In genomic region chr1:109928591-109929111, GRCh38 we compare ENCODE assay signal across 1 cellular context.
TF ChIP-seq lines count a peak whose summit lies in the region.

No MANE protein-coding gene starts in this region.

TF ChIP-seq in H1, 55 proteins besides CTCF, POLR2A, EP300 and RAD21 (continued from another document):
- TF ChIP-seq SAP30 (IDR thresholded peaks at IDR 0.05; ENCODE audit: insufficient read depth, insufficient replicate concordance, low read length) (no peak), TAF7 (optimal IDR thresholded peaks at IDR 0.05; ENCODE audit: borderline replicate concordance, low read depth, low read length) (no peak), POLR2AphosphoS5 (IDR thresholded peaks at IDR 0.05; ENCODE audit: low read depth, low read length) (no peak), MAX (IDR thresholded peaks at IDR 0.05) (no peak), HDAC2 (IDR thresholded peaks at IDR 0.05; ENCODE audit: borderline replicate concordance in 1 of 2, low read depth in 2 of 2, low read length in 2 of 2) (no peak), KDM5A (IDR thresholded peaks at IDR 0.05; ENCODE audit: low read length) (no peak), KDM4A (IDR thresholded peaks at IDR 0.05; ENCODE audit: low read depth, low read length, severe bottlenecking) (no peak), CTBP2 (IDR thresholded peaks at IDR 0.05; ENCODE audit: borderline replicate concordance, insufficient read depth, insufficient read length, low read length) (no peak), CREB1 (IDR thresholded peaks at IDR 0.05) (no peak), GTF2F1 (IDR thresholded peaks at IDR 0.05; ENCODE audit: borderline replicate concordance, low read depth, low read length) (no peak)
